1 cellular context compared by ENCODE assay signal in the genomic region with DNA sequence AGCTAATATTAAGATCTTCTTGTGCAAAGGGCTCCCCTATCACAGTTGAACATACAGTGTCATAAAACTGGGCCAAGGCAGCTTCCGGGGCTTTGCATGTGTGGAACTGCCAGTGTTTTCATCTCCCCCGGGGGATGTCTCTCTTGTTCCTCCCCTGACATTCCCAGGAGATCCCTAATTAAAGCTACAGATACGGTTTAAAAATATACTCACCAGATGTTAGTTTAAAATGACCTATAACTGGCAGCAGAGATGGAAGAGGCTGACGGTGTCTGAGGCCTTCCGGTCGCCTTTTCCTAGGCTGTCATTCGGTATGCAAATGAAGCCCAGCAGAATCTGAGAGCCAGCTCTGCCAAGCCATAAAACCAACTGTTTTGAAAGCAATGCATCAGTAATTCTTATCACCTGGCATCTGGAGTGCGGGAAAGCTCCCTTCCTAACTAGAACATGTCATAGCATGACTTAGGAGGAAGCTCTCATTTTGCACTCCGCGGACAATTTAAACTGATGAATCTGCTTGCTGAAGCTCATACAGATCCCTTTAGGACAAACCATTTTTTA.
TF ChIP-seq lines count a peak whose summit lies in the region.

No MANE protein-coding gene starts in this region.

TF ChIP-seq in SK-N-SH, 30 proteins besides CTCF, POLR2A, EP300 and RAD21 (continued from another document):
- TF ChIP-seq, protein P1, sequence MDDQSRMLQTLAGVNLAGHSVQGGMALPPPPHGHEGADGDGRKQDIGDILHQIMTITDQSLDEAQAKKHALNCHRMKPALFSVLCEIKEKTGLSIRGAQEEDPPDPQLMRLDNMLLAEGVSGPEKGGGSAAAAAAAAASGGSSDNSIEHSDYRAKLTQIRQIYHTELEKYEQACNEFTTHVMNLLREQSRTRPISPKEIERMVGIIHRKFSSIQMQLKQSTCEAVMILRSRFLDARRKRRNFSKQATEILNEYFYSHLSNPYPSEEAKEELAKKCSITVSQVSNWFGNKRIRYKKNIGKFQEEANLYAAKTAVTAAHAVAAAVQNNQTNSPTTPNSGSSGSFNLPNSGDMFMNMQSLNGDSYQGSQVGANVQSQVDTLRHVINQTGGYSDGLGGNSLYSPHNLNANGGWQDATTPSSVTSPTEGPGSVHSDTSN (IDR thresholded peaks at IDR 0.05) = no peak
- TF ChIP-seq GABPA (IDR thresholded peaks at IDR 0.05; ENCODE audit: low read depth) = no peak
- 0 out of 2 replicates have a peak, but pooled peaks have one; percentile 4 for TF ChIP-seq RFX5 (IDR thresholded peaks at IDR 0.05; ENCODE audit: low read length)
- TF ChIP-seq MEF2A (IDR thresholded peaks at IDR 0.05; ENCODE audit: borderline replicate concordance, low read depth) = no peak
- TF ChIP-seq RXRA (IDR thresholded peaks at IDR 0.05; ENCODE audit: borderline replicate concordance, low read depth) = no peak
- no peak for TF ChIP-seq TAF1 (IDR thresholded peaks at IDR 0.05; ENCODE audit: borderline replicate concordance, low read depth, low read length)
- TF ChIP-seq FOXJ3 (CRISPR knock-in tag; IDR thresholded peaks at IDR 0.05) = peak; percentile 27
- TF ChIP-seq, protein P2, sequence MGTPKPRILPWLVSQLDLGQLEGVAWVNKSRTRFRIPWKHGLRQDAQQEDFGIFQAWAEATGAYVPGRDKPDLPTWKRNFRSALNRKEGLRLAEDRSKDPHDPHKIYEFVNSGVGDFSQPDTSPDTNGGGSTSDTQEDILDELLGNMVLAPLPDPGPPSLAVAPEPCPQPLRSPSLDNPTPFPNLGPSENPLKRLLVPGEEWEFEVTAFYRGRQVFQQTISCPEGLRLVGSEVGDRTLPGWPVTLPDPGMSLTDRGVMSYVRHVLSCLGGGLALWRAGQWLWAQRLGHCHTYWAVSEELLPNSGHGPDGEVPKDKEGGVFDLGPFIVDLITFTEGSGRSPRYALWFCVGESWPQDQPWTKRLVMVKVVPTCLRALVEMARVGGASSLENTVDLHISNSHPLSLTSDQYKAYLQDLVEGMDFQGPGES (IDR thresholded peaks at IDR 0.05; ENCODE audit: low read depth, low read length) = no peak
- TF ChIP-seq GATA2 (CRISPR knock-in tag; IDR thresholded peaks at IDR 0.05) = peak; percentile 78
- TF ChIP-seq, protein P3, sequence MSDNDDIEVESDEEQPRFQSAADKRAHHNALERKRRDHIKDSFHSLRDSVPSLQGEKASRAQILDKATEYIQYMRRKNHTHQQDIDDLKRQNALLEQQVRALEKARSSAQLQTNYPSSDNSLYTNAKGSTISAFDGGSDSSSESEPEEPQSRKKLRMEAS (IDR thresholded peaks at IDR 0.05; ENCODE audit: low read depth) = no peak
- no peak for TF ChIP-seq SMC3 (IDR thresholded peaks at IDR 0.05; ENCODE audit: low read depth, low read length)
- TF ChIP-seq, protein P4, sequence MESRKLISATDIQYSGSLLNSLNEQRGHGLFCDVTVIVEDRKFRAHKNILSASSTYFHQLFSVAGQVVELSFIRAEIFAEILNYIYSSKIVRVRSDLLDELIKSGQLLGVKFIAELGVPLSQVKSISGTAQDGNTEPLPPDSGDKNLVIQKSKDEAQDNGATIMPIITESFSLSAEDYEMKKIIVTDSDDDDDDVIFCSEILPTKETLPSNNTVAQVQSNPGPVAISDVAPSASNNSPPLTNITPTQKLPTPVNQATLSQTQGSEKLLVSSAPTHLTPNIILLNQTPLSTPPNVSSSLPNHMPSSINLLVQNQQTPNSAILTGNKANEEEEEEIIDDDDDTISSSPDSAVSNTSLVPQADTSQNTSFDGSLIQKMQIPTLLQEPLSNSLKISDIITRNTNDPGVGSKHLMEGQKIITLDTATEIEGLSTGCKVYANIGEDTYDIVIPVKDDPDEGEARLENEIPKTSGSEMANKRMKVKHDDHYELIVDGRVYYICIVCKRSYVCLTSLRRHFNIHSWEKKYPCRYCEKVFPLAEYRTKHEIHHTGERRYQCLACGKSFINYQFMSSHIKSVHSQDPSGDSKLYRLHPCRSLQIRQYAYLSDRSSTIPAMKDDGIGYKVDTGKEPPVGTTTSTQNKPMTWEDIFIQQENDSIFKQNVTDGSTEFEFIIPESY (IDR thresholded peaks at IDR 0.05; ENCODE audit: borderline replicate concordance, low read depth) = no peak
- no peak for TF ChIP-seq USF2 (IDR thresholded peaks at IDR 0.05; ENCODE audit: borderline replicate concordance, low read depth, low read length)
- no peak for TF ChIP-seq YY1 (IDR thresholded peaks at IDR 0.05; ENCODE audit: low read depth)
- TF ChIP-seq MXI1 (IDR thresholded peaks at IDR 0.05; ENCODE audit: low read depth, low read length) = peak; percentile 41; the same call in 1 of the 2 replicates
- TF ChIP-seq SIN3A (IDR thresholded peaks at IDR 0.05; ENCODE audit: borderline replicate concordance, low read depth, low read length) = no peak
- no peak for TF ChIP-seq ELF1 (IDR thresholded peaks at IDR 0.05)
- TF ChIP-seq, protein P5, sequence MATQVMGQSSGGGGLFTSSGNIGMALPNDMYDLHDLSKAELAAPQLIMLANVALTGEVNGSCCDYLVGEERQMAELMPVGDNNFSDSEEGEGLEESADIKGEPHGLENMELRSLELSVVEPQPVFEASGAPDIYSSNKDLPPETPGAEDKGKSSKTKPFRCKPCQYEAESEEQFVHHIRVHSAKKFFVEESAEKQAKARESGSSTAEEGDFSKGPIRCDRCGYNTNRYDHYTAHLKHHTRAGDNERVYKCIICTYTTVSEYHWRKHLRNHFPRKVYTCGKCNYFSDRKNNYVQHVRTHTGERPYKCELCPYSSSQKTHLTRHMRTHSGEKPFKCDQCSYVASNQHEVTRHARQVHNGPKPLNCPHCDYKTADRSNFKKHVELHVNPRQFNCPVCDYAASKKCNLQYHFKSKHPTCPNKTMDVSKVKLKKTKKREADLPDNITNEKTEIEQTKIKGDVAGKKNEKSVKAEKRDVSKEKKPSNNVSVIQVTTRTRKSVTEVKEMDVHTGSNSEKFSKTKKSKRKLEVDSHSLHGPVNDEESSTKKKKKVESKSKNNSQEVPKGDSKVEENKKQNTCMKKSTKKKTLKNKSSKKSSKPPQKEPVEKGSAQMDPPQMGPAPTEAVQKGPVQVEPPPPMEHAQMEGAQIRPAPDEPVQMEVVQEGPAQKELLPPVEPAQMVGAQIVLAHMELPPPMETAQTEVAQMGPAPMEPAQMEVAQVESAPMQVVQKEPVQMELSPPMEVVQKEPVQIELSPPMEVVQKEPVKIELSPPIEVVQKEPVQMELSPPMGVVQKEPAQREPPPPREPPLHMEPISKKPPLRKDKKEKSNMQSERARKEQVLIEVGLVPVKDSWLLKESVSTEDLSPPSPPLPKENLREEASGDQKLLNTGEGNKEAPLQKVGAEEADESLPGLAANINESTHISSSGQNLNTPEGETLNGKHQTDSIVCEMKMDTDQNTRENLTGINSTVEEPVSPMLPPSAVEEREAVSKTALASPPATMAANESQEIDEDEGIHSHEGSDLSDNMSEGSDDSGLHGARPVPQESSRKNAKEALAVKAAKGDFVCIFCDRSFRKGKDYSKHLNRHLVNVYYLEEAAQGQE (IDR thresholded peaks at IDR 0.05; ENCODE audit: low read depth, low read length) = no peak
- TF ChIP-seq NFIC (IDR thresholded peaks at IDR 0.05; ENCODE audit: borderline replicate concordance) = no peak
- no peak for TF ChIP-seq FOXM1 (IDR thresholded peaks at IDR 0.05; ENCODE audit: low read depth)
- TF ChIP-seq EZH2phosphoT487 (IDR thresholded peaks at IDR 0.05; ENCODE audit: borderline replicate concordance, low read depth) = no peak
- TF ChIP-seq USF1 (IDR thresholded peaks at IDR 0.05; ENCODE audit: borderline replicate concordance, low read depth) = no peak
- TF ChIP-seq RCOR1 (IDR thresholded peaks at IDR 0.05; ENCODE audit: low read length) = 0 out of 2 replicates have a peak, but pooled peaks have one; percentile 20
- TF ChIP-seq FOSL2 (IDR thresholded peaks at IDR 0.05; ENCODE audit: borderline replicate concordance, low read depth) = no peak
